ENCODE assay signal across 8 cellular contexts in genomic region chr5:143434261-143435206, GRCh38. TPM values are rescaled to one million over a fixed set of nuclear protein-coding genes. Genes with fewer than 3 reads are reported as not detected.
DNase-seq lines count a peak whose midpoint lies in the region; ATAC-seq and TF ChIP-seq lines count a peak whose summit lies in the region.

No MANE protein-coding gene starts in this region.

- peak; percentile 33 for ATAC-seq in GM19395 (IDR thresholded peaks at IDR 0.05; ENCODE audit: unreplicated experiment)
- no peak for ATAC-seq in esophagus mucosa

- no peaks in the 10 kb centered on the region for H3K36me3 ChIP-seq in mucosa of rectum (ENCODE audit: control insufficient read depth in 2 of 2, insufficient read depth in 2 of 2, low read length in 2 of 2)

- no peak overlapping the region for H3K4me3 ChIP-seq in LNCaP clone FGC (ENCODE audit: low read depth, low read length)
- peak overlapping the region; percentile 34 to 49 for H3K4me3 ChIP-seq in mucosa of rectum (ENCODE audit: low read length in 2 of 2)

- H3K27ac ChIP-seq in mucosa of rectum (ENCODE audit: low read depth in 2 of 2, low read length in 2 of 2), result peak overlapping the region; percentile 21 to 29

- H3K9ac ChIP-seq in mucosa of rectum (ENCODE audit: low read depth in 1 of 2, low read length in 2 of 2), result no peak overlapping the region

- peak; percentile 8 for DNase-seq in LNCaP clone FGC (ENCODE audit: low read depth)
- peak; percentile 34 for DNase-seq in activated T-helper 1 cell treated with Interleukin-2 at 50 U/mL for 16 hours (ENCODE audit: low read depth)
- DNase-seq in globus pallidus (ENCODE audit: low spot score), result no peak
- no peak for DNase-seq in HPDE6-E6E7 (ENCODE audit: extremely low spot score)
- no peak for DNase-seq in OCI-M1 (lab: John Stamatoyannopoulos, UW)

- no peaks in the 10 kb centered on the region for H3K4me1 ChIP-seq in mucosa of rectum (ENCODE audit: control insufficient read depth in 2 of 2, insufficient read depth in 2 of 2, low read length in 2 of 2)

- TF ChIP-seq CTCF in LNCaP clone FGC (IDR thresholded peaks at IDR 0.05; ENCODE audit: control insufficient read depth, extremely low read depth, insufficient read depth), result no peak

- H3K27me3 ChIP-seq in mucosa of rectum (ENCODE audit: control insufficient read depth in 2 of 2, insufficient read depth in 2 of 2, low read length in 2 of 2), result peaks cover 0 to 2% of the 10 kb centered on the region in 2 donors

- no peaks in the 10 kb centered on the region for H3K9me3 ChIP-seq in mucosa of rectum (ENCODE audit: control insufficient read depth in 2 of 2, low read length in 2 of 2)

RNA-seq across cellular contexts. Expression of gene NR3C1, which starts 31.0 kb away (rescaled TPM):
- 32.4 TPM for total RNA-seq in esophagus mucosa

Comparison
In these comparisons a context has a peak if more than half of its experiments do, and no peak if none do; other contexts are left out.
1. DNase-seq: peak in LNCaP clone FGC (single experiment) and activated T-helper 1 cell treated with Interleukin-2 at 50 U/mL for 16 hours (single experiment); none in globus pallidus (single experiment), HPDE6-E6E7 (single experiment) and OCI-M1 (single experiment).